ENCODE assay signal across 1 cellular context in the genomic region with DNA sequence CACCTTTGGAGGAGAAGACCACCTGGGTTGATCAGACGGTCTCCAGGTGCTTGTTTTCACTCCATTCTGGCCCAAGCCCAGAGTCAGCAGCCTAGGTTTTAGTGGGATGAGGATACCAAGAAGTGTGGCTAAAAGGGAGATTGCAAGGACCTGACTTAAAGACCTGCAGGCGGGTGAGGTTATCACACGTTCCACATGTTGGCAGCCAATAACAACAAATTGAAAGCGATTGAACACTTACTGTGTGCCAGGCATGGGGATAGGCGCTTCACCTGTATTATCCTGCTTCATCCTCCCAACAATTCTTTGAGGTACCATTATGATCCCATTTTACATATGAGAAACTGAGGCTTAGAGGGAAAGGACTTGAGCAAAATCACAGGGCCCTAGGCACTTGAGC.
TF ChIP-seq lines count a peak whose summit lies in the region.

No MANE protein-coding gene starts in this region.

TF ChIP-seq in SK-N-SH treated with all-trans-retinoic acid at 6 μM for 48 hours, 23 proteins besides CTCF, POLR2A, EP300 and RAD21 (continued from another document):
- TF ChIP-seq, protein P1, sequence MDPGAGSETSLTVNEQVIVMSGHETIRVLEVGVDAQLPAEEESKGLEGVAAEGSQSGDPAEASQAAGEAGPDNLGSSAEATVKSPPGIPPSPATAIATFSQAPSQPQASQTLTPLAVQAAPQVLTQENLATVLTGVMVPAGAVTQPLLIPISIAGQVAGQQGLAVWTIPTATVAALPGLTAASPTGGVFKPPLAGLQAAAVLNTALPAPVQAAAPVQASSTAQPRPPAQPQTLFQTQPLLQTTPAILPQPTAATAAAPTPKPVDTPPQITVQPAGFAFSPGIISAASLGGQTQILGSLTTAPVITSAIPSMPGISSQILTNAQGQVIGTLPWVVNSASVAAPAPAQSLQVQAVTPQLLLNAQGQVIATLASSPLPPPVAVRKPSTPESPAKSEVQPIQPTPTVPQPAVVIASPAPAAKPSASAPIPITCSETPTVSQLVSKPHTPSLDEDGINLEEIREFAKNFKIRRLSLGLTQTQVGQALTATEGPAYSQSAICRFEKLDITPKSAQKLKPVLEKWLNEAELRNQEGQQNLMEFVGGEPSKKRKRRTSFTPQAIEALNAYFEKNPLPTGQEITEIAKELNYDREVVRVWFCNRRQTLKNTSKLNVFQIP (CRISPR knock-in tag; IDR thresholded peaks at IDR 0.05; ENCODE audit: borderline replicate concordance, low read depth) = no peak
- no peak for TF ChIP-seq TOX (CRISPR knock-in tag; IDR thresholded peaks at IDR 0.05; ENCODE audit: borderline replicate concordance)
